21 cellular contexts compared by ENCODE assay signal in the genomic region with DNA sequence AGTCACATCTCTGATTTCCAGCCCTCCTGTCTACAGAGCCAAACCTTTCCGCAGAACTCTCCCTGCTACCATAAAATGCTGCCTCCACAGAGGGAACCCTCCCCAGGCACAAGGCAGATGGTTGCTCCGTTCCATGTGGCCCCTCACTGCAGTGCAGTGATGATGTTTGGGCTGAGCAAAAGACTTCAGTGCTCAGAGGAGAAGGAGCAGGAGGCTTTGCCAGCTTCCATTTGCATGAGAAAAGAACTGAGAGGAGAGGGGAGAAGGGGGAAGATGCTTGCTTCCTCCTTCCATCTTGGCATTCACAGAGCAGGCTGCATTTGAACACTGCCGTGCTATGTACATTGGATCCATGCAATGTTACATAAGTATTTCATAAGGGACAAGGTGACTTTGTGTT. TPM values are rescaled to one million over a fixed set of nuclear protein-coding genes. Genes with fewer than 3 reads are reported as not detected.
"Had no signal": no experiment of that assay in that cellular context is flagged by ENCODE, and none has a peak within 500 bp of the region (broad histone marks: within the 10 kb centered on the region; RNA-seq: fewer than 3 reads in every experiment).

No MANE protein-coding gene starts in this region.

- H3K9me3 Mint-ChIP-seq: activated CD4-positive, alpha-beta T cell treated with anti-CD3 and anti-CD28 coated beads, Interleukin-2, amount 10 ng/mL, durations not matched to agents 24 days and 14 days; activated naive CD4-positive, alpha-beta T cell treated with anti-CD3 and anti-CD28 coated beads for 36 hours; activated T-cell treated with anti-CD3 and anti-CD28 coated beads, Interleukin-2, amount 50 U/mL, for 24 hours; activated T-helper 2 cell treated with anti-CD3 and anti-CD28 coated beads, Interferon-gamma antibody, Interleukin-2, Interleukin-4, amounts not matched to agents 10 μg/mL and 5 μg/mL and 100 μg/mL, durations not matched to agents 14 hours and 24 hours and 36 hours; natural killer cell treated with Interleukin-12 subunit alpha and Interleukin-12 subunit beta and Interleukin-15 and Interleukin-18, amount 100 ng/mL, for 72 hours; T-helper 2 cell treated with Interferon-gamma antibody and Interleukin-4, amounts not matched to agents 5 μg/mL and 100 μg/mL, for 36 hours had no signal

- H3K27me3 ChIP-seq: ascending aorta, right atrium auricular region, upper lobe of right lung had no signal

- H3K9me3 ChIP-seq: ascending aorta, gastroesophageal sphincter, heart left ventricle, lower lobe of right lung, right atrium auricular region, upper lobe of right lung had no signal

- ATAC-seq: activated CD8-positive, alpha-beta T cell treated with anti-CD3 and anti-CD28 coated beads, Interleukin-2, amount 10 ng/mL, durations not matched to agents 7 days and 5 days; gastroesophageal sphincter; heart left ventricle; lower lobe of right lung; natural killer cell treated with Interleukin-12 subunit alpha and Interleukin-12 subunit beta and Interleukin-15 and Interleukin-18, amount 100 ng/mL, for 72 hours; upper lobe of right lung had no signal

- H3K4me3 ChIP-seq: ascending aorta, gastroesophageal sphincter, heart left ventricle, lower lobe of right lung, right atrium auricular region, upper lobe of right lung had no signal

- DNase-seq: activated CD4-positive, alpha-beta T cell treated with anti-CD3 and anti-CD28 coated beads, Interleukin-2, amount 10 ng/mL, durations not matched to agents 24 days and 14 days; activated CD8-positive, alpha-beta T cell treated with anti-CD3 and anti-CD28 coated beads, Interleukin-2, amount 10 ng/mL, durations not matched to agents 7 days and 5 days; activated naive CD4-positive, alpha-beta T cell treated with anti-CD3 and anti-CD28 coated beads for 36 hours; activated T-cell treated with anti-CD3 and anti-CD28 coated beads, Interleukin-2, amount 50 U/mL, for 24 hours; cerebellar nuclear complex; cortex of kidney; heart left ventricle; lower lobe of right lung; stimulated activated CD4-positive, alpha-beta T cell treated with anti-CD3 and anti-CD28 coated beads, Interleukin-12 subunit alpha, Interleukin-12 subunit beta, amount 100 ng/mL, for 4 hours; stimulated activated CD4-positive, alpha-beta T cell treated with anti-CD3 and anti-CD28 coated beads, Interleukin-1b, Interleukin-23, amount 100 ng/mL, for 48 hours; stimulated activated CD8-positive, alpha-beta memory T cell treated with anti-CD3 and anti-CD28 coated beads, Interleukin-4, amount 100 ng/mL, for 48 hours; stimulated activated naive CD4-positive, alpha-beta T cell; upper lobe of right lung had no signal

- H3K4me1 ChIP-seq: ascending aorta, gastroesophageal sphincter, heart left ventricle, lower lobe of right lung, right atrium auricular region, upper lobe of right lung had no signal

- H3K27ac ChIP-seq: ascending aorta, gastroesophageal sphincter, heart left ventricle, lower lobe of right lung, right atrium auricular region, upper lobe of right lung had no signal

- H3K4me1 Mint-ChIP-seq: activated CD4-positive, alpha-beta T cell treated with anti-CD3 and anti-CD28 coated beads, Interleukin-2, amount 10 ng/mL, durations not matched to agents 24 days and 14 days had no signal

- H3K36me3 Mint-ChIP-seq: natural killer cell treated with Interleukin-12 subunit alpha and Interleukin-12 subunit beta and Interleukin-15 and Interleukin-18, amount 100 ng/mL, for 72 hours had no signal

- H3K4me3 Mint-ChIP-seq: activated CD4-positive, alpha-beta T cell treated with anti-CD3 and anti-CD28 coated beads, Interleukin-2, amount 10 ng/mL, durations not matched to agents 24 days and 14 days; activated CD8-positive, alpha-beta T cell treated with anti-CD3 and anti-CD28 coated beads, Interleukin-2, amount 10 ng/mL, durations not matched to agents 7 days and 5 days; activated naive CD4-positive, alpha-beta T cell treated with anti-CD3 and anti-CD28 coated beads for 36 hours; activated T-cell treated with anti-CD3 and anti-CD28 coated beads, Interleukin-2, amount 50 U/mL, for 24 hours; natural killer cell treated with Interleukin-12 subunit alpha and Interleukin-12 subunit beta and Interleukin-15 and Interleukin-18, amount 100 ng/mL, for 72 hours; T-helper 2 cell treated with Interferon-gamma antibody and Interleukin-4, amounts not matched to agents 5 μg/mL and 100 μg/mL, for 36 hours had no signal

- H3K36me3 ChIP-seq: ascending aorta, gastroesophageal sphincter, heart left ventricle, lower lobe of right lung, right atrium auricular region, upper lobe of right lung had no signal

- H3K27ac Mint-ChIP-seq: activated CD4-positive, alpha-beta T cell treated with anti-CD3 and anti-CD28 coated beads, Interleukin-2, amount 10 ng/mL, durations not matched to agents 24 days and 14 days; activated CD8-positive, alpha-beta T cell treated with anti-CD3 and anti-CD28 coated beads, Interleukin-2, amount 10 ng/mL, durations not matched to agents 7 days and 5 days; activated naive CD4-positive, alpha-beta T cell treated with anti-CD3 and anti-CD28 coated beads for 36 hours; activated T-cell treated with anti-CD3 and anti-CD28 coated beads, Interleukin-2, amount 50 U/mL, for 24 hours; activated T-helper 2 cell treated with anti-CD3 and anti-CD28 coated beads, Interferon-gamma antibody, Interleukin-2, Interleukin-4, amounts not matched to agents 10 μg/mL and 5 μg/mL and 100 μg/mL, durations not matched to agents 14 hours and 24 hours and 36 hours; natural killer cell treated with Interleukin-12 subunit alpha and Interleukin-12 subunit beta and Interleukin-15 and Interleukin-18, amount 100 ng/mL, for 72 hours; progenitor cell of endocrine pancreas; T-helper 2 cell treated with Interferon-gamma antibody and Interleukin-4, amounts not matched to agents 5 μg/mL and 100 μg/mL, for 36 hours had no signal

RNA-seq across cellular contexts. Expression of gene TMEM200C, which starts 46.5 kb away (rescaled TPM):
- total RNA-seq: activated CD4-positive, alpha-beta T cell treated with anti-CD3 and anti-CD28 coated beads, Interleukin-2, amount 10 ng/mL, durations not matched to agents 24 days and 14 days; activated CD8-positive, alpha-beta T cell treated with anti-CD3 and anti-CD28 coated beads, Interleukin-2, amount 10 ng/mL, durations not matched to agents 7 days and 5 days; activated naive CD4-positive, alpha-beta T cell treated with anti-CD3 and anti-CD28 coated beads for 36 hours; activated T-helper 2 cell treated with anti-CD3 and anti-CD28 coated beads, Interferon-gamma antibody, Interleukin-2, Interleukin-4, amounts not matched to agents 10 μg/mL and 5 μg/mL and 100 μg/mL, durations not matched to agents 14 hours and 24 hours and 36 hours; natural killer cell treated with Interleukin-12 subunit alpha and Interleukin-12 subunit beta and Interleukin-15 and Interleukin-18, amount 100 ng/mL, for 72 hours had no signal
- polyA plus RNA-seq: keratinocyte had no signal
